13 cellular contexts compared by ENCODE assay signal in the genomic region with DNA sequence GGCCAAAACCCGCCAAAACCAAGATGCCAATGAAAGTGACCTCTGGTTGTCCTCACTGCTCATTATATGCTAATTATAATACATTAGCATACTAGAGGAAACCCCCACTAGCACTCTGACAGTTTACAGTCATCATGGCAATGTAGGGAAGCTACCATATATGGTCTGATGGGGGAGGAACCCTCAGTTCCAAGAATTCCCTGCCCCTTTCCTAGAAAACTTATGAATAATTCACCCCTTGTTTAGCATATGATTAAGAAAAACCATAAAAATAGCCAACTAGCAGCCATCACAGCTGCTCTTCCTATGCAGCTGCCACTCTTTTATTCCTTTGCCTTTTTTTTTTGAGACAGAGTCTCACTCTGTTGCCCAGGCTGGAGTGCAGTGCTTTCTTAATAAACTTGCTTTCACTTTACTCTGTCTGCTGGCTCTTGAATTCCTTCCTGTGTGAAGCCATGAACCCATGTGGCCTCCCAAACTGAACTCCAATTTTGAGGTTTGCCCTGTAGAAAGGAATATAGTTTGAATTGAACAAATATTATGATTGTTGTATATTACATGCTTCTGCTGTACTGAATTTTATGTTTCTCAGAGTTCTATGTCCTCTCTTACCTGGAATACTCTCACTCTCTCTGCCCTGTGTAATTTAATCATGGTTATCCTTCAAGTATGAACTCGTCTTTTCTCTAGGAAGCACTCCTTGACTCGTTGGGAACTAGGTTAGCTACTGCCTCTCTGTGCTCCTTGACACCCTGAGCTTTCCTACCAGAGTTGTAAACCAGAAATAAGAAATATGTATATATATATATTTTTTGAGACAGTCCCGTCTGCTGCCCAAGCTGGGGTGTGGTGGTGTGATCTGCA. TPM values are rescaled to one million over a fixed set of nuclear protein-coding genes. Genes with fewer than 3 reads are reported as not detected.
DNase-seq lines count a peak whose midpoint lies in the region; ATAC-seq and TF ChIP-seq lines count a peak whose summit lies in the region.
"Had no signal": no experiment of that assay in that cellular context is flagged by ENCODE, and none has a peak within 500 bp of the region (broad histone marks: within the 10 kb centered on the region; RNA-seq: fewer than 3 reads in every experiment).

No MANE protein-coding gene starts in this region.

- peak; percentile 84 to 91 for ATAC-seq in stimulated activated naive B cell treated with anti-CD40 and anti-IgM and Interleukin-4, amounts not matched to agents 10 μg/mL and 1 μg/mL and 100 μg/mL, for 72 hours (replicated peaks)
- ATAC-seq in left cardiac atrium, result no peak
- ATAC-seq in GM19452 (IDR thresholded peaks at IDR 0.05; ENCODE audit: unreplicated experiment), result no peak
- ATAC-seq: T-helper 17 cell had no signal

- no peaks in the 10 kb centered on the region for H3K27me3 Mint-ChIP-seq in activated T-cell treated with anti-CD3 and anti-CD28 coated beads, Interleukin-2, amount 50 U/mL, for 24 hours
- H3K27me3 Mint-ChIP-seq in stimulated activated naive B cell treated with anti-CD40 and anti-IgM and Interleukin-4, amounts not matched to agents 10 μg/mL and 1 μg/mL and 100 μg/mL, for 72 hours, result no peaks in the 10 kb centered on the region
- H3K27me3 Mint-ChIP-seq: T-helper 17 cell had no signal

- H3K4me1 Mint-ChIP-seq in activated T-cell treated with anti-CD3 and anti-CD28 coated beads, Interleukin-2, amount 50 U/mL, for 24 hours (ENCODE audit: low read depth), result peaks cover 20% of the 10 kb centered on the region
- H3K4me1 Mint-ChIP-seq in stimulated activated naive B cell treated with anti-CD40 and anti-IgM and Interleukin-4, amounts not matched to agents 10 μg/mL and 1 μg/mL and 100 μg/mL, for 72 hours, result peaks cover 17 to 30% of the 10 kb centered on the region in 2 donors

- no peak overlapping the region for H3K4me3 Mint-ChIP-seq in activated T-cell treated with anti-CD3 and anti-CD28 coated beads, Interleukin-2, amount 50 U/mL, for 24 hours
- H3K4me3 Mint-ChIP-seq in stimulated activated naive B cell treated with anti-CD40 and anti-IgM and Interleukin-4, amounts not matched to agents 10 μg/mL and 1 μg/mL and 100 μg/mL, for 72 hours, result no peak overlapping the region
- H3K4me3 Mint-ChIP-seq: T-helper 17 cell had no signal

- H3K36me3 Mint-ChIP-seq in activated T-cell treated with anti-CD3 and anti-CD28 coated beads, Interleukin-2, amount 50 U/mL, for 24 hours (ENCODE audit: low read depth), result no peaks in the 10 kb centered on the region
- H3K36me3 Mint-ChIP-seq in stimulated activated naive B cell treated with anti-CD40 and anti-IgM and Interleukin-4, amounts not matched to agents 10 μg/mL and 1 μg/mL and 100 μg/mL, for 72 hours, result no peaks in the 10 kb centered on the region

- peak overlapping the region; percentile 3 for H3K27ac Mint-ChIP-seq in activated T-cell treated with anti-CD3 and anti-CD28 coated beads, Interleukin-2, amount 50 U/mL, for 24 hours
- no peak overlapping the region for H3K27ac Mint-ChIP-seq in stimulated activated naive B cell treated with anti-CD40 and anti-IgM and Interleukin-4, amounts not matched to agents 10 μg/mL and 1 μg/mL and 100 μg/mL, for 72 hours
- H3K27ac Mint-ChIP-seq: T-helper 17 cell had no signal

- no peak for DNase-seq in activated T-cell treated with anti-CD3 and anti-CD28 coated beads, Interleukin-2, amount 50 U/mL, for 24 hours
- DNase-seq in activated T-cell treated with anti-CD3 and anti-CD28 coated beads for 4 hours (no peak), RPMI7951 (ENCODE audit: low read depth) (peak; percentile 30), erythroblast (lab: John Stamatoyannopoulos, UW) (peak; percentile 35 to 48), left cardiac atrium (no peak), NCI-H524 treated with DMSO at 0.1 percent for 48 hours (lab: John Stamatoyannopoulos, UW) (no peak)
- peak; percentile 2 for DNase-seq in stimulated activated naive B cell treated with anti-CD40 and anti-IgM and Interleukin-4, amounts not matched to agents 10 μg/mL and 1 μg/mL and 100 μg/mL, for 72 hours
- DNase-seq: activated effector memory CD4-positive, alpha-beta T cell treated with Interleukin-2 at 50 U/mL for 16 hours; effector CD8-positive, alpha-beta T cell; Kasumi-1; NCI-H524; T-helper 17 cell had no signal

- no peaks in the 10 kb centered on the region for H3K9me3 Mint-ChIP-seq in activated T-cell treated with anti-CD3 and anti-CD28 coated beads, Interleukin-2, amount 50 U/mL, for 24 hours
- no peaks in the 10 kb centered on the region for H3K9me3 Mint-ChIP-seq in stimulated activated naive B cell treated with anti-CD40 and anti-IgM and Interleukin-4, amounts not matched to agents 10 μg/mL and 1 μg/mL and 100 μg/mL, for 72 hours

- no peak for TF ChIP-seq POLR2A in erythroblast (IDR thresholded peaks at IDR 0.05; ENCODE audit: low read length)

- intact Hi-C loops in left cardiac atrium (cut with DNase I), result no loop called here

RNA-seq across cellular contexts. Expression of a gene that starts 59.8 kb away (rescaled TPM):
- total RNA-seq in RPMI7951 (2014; rRNA removed; shearing (Covaris generic)), result 1.7 TPM in 2 replicates
- 1 to 10 TPM; 3.3 to 3.6 TPM for total RNA-seq in left cardiac atrium

Comparison
In these comparisons a context has a peak if more than half of its experiments do, and no peak if none do; other contexts are left out.
1. DNase-seq: peak in RPMI7951 (single experiment), erythroblast (2 of 2) and stimulated activated naive B cell treated with anti-CD40 and anti-IgM and Interleukin-4, amounts not matched to agents 10 μg/mL and 1 μg/mL and 100 μg/mL, for 72 hours (single experiment); none in activated T-cell treated with anti-CD3 and anti-CD28 coated beads, Interleukin-2, amount 50 U/mL, for 24 hours (single experiment), activated T-cell treated with anti-CD3 and anti-CD28 coated beads for 4 hours (single experiment), left cardiac atrium (single experiment) and NCI-H524 treated with DMSO at 0.1 percent for 48 hours (single experiment).
2. ATAC-seq: peak in stimulated activated naive B cell treated with anti-CD40 and anti-IgM and Interleukin-4, amounts not matched to agents 10 μg/mL and 1 μg/mL and 100 μg/mL, for 72 hours (2 of 2); none in left cardiac atrium (0 of 2) and GM19452 (single experiment).